Comparison of ENCODE assay signal across 10 cellular contexts in the genomic region with DNA sequence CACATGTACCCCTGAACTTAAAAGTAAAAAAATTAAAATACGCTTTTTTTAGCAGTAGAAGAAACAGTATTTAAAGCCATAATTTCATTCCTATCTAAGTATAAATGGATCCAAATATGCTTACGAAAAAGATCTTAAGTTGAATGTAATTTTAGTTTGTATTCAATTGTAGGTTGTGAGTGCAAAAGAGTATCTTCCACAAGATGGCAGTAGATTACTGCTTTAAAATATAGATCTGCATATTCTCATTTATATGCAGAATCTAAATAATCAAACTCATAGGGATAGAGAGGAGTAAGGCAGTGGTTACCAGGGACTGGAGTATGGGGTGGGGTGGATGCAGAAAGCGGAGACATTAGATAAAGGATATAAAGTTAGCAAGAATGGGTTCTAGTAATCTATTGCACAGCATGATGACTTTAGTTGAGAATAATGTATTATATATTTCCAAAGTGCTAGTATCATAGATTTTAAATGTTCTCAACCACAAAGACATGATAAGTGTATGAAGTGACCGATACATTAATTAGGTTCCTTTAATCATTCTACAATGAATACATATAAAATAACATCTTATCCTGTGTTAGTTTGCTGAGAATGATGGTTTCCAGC. TPM values are rescaled to one million over a fixed set of nuclear protein-coding genes. Genes with fewer than 3 reads are reported as not detected.
DNase-seq lines count a peak whose midpoint lies in the region; ATAC-seq, FAIRE-seq and TF ChIP-seq lines count a peak whose summit lies in the region.
"Had no signal": no experiment of that assay in that cellular context is flagged by ENCODE, and none has a peak within 500 bp of the region (broad histone marks: within the 10 kb centered on the region; RNA-seq: fewer than 3 reads in every experiment).

No MANE protein-coding gene starts in this region.

- TF ChIP-seq POLR2A in A549 (IDR thresholded peaks at IDR 0.05; ENCODE audit: low read length), result no peak

- TF ChIP-seq EP300 in A549 (IDR thresholded peaks at IDR 0.05), result no peak

- H3K9me3 ChIP-seq in A549 (no peaks in the 10 kb centered on the region), ascending aorta (no peaks in the 10 kb centered on the region)

- H3K4me2 ChIP-seq in A549, result no peak overlapping the region

- H3K4me3 Mint-ChIP-seq in activated CD4-positive, alpha-beta T cell treated with anti-CD3 and anti-CD28 coated beads for 36 hours, result no peak overlapping the region

- peak; percentile 1 to 7 for DNase-seq in A549 (ENCODE audit: low read depth in 1 of 2, low spot score in 1 of 2)
- DNase-seq in RCC 7860 (ENCODE audit: low spot score), result peak; percentile 23
- DNase-seq in foreskin fibroblast, result peak; percentile 3 to 21
- DNase-seq in ascending aorta (ENCODE audit: low spot score in 2 of 2), result no peak
- DNase-seq in activated CD4-positive, alpha-beta T cell treated with anti-CD3 and anti-CD28 coated beads for 36 hours, result no peak
- no peak for DNase-seq in posterior cingulate gyrus
- DNase-seq in effector CD8-positive, alpha-beta T cell (lab: John Stamatoyannopoulos, UW), result no peak

- TF ChIP-seq RAD21 in A549 (conservative IDR thresholded peaks at IDR 0.05 in 1 of 2, IDR thresholded peaks at IDR 0.05 in 1 of 2), result peak; percentile 49 to 51; a peak in 4 of 5 replicates

- no peaks in the 10 kb centered on the region for H3K9me3 Mint-ChIP-seq in activated CD4-positive, alpha-beta T cell treated with anti-CD3 and anti-CD28 coated beads for 36 hours (ENCODE audit: low read depth)

- H3K36me3 ChIP-seq in ascending aorta, result no peaks in the 10 kb centered on the region

- CTCF ChIA-PET in A549 (lab: Yijun Ruan, JAX), result no interaction called here
- CTCF ChIA-PET in activated CD4-positive, alpha-beta T cell treated with anti-CD3 and anti-CD28 coated beads for 36 hours (lab: Charles Lee), result no interaction called here

- ATAC-seq in A549, result no peak
- ATAC-seq in activated CD4-positive, alpha-beta T cell treated with anti-CD3 and anti-CD28 coated beads for 36 hours, result no peak

- H3K4me3 ChIP-seq in A549 (no peak overlapping the region), foreskin fibroblast (ENCODE audit: low read depth in 1 of 2, low read length in 2 of 2) (no peak overlapping the region), ascending aorta (no peak overlapping the region)

- FAIRE-seq in A549 (lab: Jason Lieb, UNC), result no peak
- FAIRE-seq in RCC 7860 (lab: Jason Lieb, UNC), result peak; percentile 5
- FAIRE-seq: colon, GM18507 had no signal

- H3K27me3 ChIP-seq in ascending aorta, result no peaks in the 10 kb centered on the region

- WGBS in A549 (ENCODE audit: missing lambda C conversion rate), result 13% methylated on average over 4 of the region's 4 CpGs

- H3K4me1 ChIP-seq in A549, result no peaks in the 10 kb centered on the region
- no peaks in the 10 kb centered on the region for H3K4me1 ChIP-seq in ascending aorta

- H3K27me3 Mint-ChIP-seq in activated CD4-positive, alpha-beta T cell treated with anti-CD3 and anti-CD28 coated beads for 36 hours, result peaks cover 33% of the 10 kb centered on the region

- H3K4me1 Mint-ChIP-seq in activated CD4-positive, alpha-beta T cell treated with anti-CD3 and anti-CD28 coated beads for 36 hours, result no peaks in the 10 kb centered on the region

- no peaks in the 10 kb centered on the region for H3K36me3 Mint-ChIP-seq in activated CD4-positive, alpha-beta T cell treated with anti-CD3 and anti-CD28 coated beads for 36 hours (ENCODE audit: low read depth)

- POLR2A ChIA-PET in A549 (lab: Yijun Ruan, JAX), result no interaction called here
- POLR2A ChIA-PET in activated CD4-positive, alpha-beta T cell treated with anti-CD3 and anti-CD28 coated beads for 36 hours (lab: Charles Lee), result no interaction called here

- intact Hi-C loops in ascending aorta (cut with DNase I), result no loop called here
- intact Hi-C loops in activated CD4-positive, alpha-beta T cell treated with anti-CD3 and anti-CD28 coated beads for 36 hours (cut with DNase I, micrococcal nuclease), result loop anchor here in 1 of 2 experiments (2.0 kb wide), 1 partner anchor 279 kb away; no protein-coding TSS in a partner anchor
- intact Hi-C loops in posterior cingulate gyrus (cut with DNase I), result loop anchor here (5.0 kb wide), 1 partner anchor 281 kb away; no protein-coding TSS in a partner anchor

- H3K27ac ChIP-seq in A549 (no peak overlapping the region), ascending aorta (no peak overlapping the region)

- H3K27ac Mint-ChIP-seq in activated CD4-positive, alpha-beta T cell treated with anti-CD3 and anti-CD28 coated beads for 36 hours, result no peak overlapping the region

- TF ChIP-seq CTCF in A549 (IDR thresholded peaks at IDR 0.05), result peak; percentile 52
- peak; percentile 39; the same call in 1 of the 3 replicates for TF ChIP-seq CTCF in GM12872 (IDR thresholded peaks at IDR 0.05; ENCODE audit: insufficient read depth, low read depth, low read length)
- TF ChIP-seq CTCF in foreskin fibroblast (IDR thresholded peaks at IDR 0.05; ENCODE audit: low read depth, low read length), result peak; percentile 50
- TF ChIP-seq CTCF in ascending aorta (IDR thresholded peaks at IDR 0.05), result no peak

TF ChIP-seq in A549, 52 proteins besides CTCF, POLR2A, EP300 and RAD21:
- no peak for TF ChIP-seq SMC3 (IDR thresholded peaks at IDR 0.05)
- no peak for TF ChIP-seq POLR2AphosphoS2 (conservative IDR thresholded peaks at IDR 0.05; ENCODE audit: low read length)
- TF ChIP-seq EHF (CRISPR knock-in tag; IDR thresholded peaks at IDR 0.05), result no peak
- TF ChIP-seq GATA3 (IDR thresholded peaks at IDR 0.05; ENCODE audit: borderline replicate concordance), result no peak
- TF ChIP-seq JUNB (IDR thresholded peaks at IDR 0.05), result no peak
- no peak for TF ChIP-seq CBX2 (IDR thresholded peaks at IDR 0.05; ENCODE audit: borderline replicate concordance, low read depth)
- TF ChIP-seq RNF2 (IDR thresholded peaks at IDR 0.05; ENCODE audit: borderline replicate concordance, low read depth), result no peak
- no peak for TF ChIP-seq SREBF2 (IDR thresholded peaks at IDR 0.05)
- TF ChIP-seq, protein P1, sequence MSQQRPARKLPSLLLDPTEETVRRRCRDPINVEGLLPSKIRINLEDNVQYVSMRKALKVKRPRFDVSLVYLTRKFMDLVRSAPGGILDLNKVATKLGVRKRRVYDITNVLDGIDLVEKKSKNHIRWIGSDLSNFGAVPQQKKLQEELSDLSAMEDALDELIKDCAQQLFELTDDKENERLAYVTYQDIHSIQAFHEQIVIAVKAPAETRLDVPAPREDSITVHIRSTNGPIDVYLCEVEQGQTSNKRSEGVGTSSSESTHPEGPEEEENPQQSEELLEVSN (IDR thresholded peaks at IDR 0.05; ENCODE audit: borderline replicate concordance, low read depth), result no peak
- TF ChIP-seq, protein P2, sequence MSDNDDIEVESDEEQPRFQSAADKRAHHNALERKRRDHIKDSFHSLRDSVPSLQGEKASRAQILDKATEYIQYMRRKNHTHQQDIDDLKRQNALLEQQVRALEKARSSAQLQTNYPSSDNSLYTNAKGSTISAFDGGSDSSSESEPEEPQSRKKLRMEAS (IDR thresholded peaks at IDR 0.05), result no peak
- TF ChIP-seq CEBPB (IDR thresholded peaks at IDR 0.05), result no peak
- TF ChIP-seq HEYL (CRISPR knock-in tag; IDR thresholded peaks at IDR 0.05), result no peak
- TF ChIP-seq, protein P3, sequence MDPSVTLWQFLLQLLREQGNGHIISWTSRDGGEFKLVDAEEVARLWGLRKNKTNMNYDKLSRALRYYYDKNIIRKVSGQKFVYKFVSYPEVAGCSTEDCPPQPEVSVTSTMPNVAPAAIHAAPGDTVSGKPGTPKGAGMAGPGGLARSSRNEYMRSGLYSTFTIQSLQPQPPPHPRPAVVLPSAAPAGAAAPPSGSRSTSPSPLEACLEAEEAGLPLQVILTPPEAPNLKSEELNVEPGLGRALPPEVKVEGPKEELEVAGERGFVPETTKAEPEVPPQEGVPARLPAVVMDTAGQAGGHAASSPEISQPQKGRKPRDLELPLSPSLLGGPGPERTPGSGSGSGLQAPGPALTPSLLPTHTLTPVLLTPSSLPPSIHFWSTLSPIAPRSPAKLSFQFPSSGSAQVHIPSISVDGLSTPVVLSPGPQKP (IDR thresholded peaks at IDR 0.05; ENCODE audit: low read depth, low read length), result no peak

RNA-seq across cellular contexts. Expression of a gene that starts 14.2 kb away (rescaled TPM):
- polyA plus RNA-seq in A549 (2011; rRNA removed) (not detected in 2 replicates), A549 (2017; fragmentation: RNase III; extraction: RNeasy Plus Mini Kit Qiagen cat#74134 plus additional on column Dnase treatment) (not detected in 3 replicates)
- not detected in 2 replicates for polyA plus RNA-seq in A549 (2012; cell fraction: cytosol; rRNA removed)
- polyA plus RNA-seq in A549 (2012; cell fraction: nucleus; rRNA removed), result not detected in 2 replicates
- polyA minus RNA-seq in A549 (2011; rRNA and poly(A)+ RNA removed), result not detected in 2 replicates
- total RNA-seq in ascending aorta, result not detected
- total RNA-seq in activated CD4-positive, alpha-beta T cell treated with anti-CD3 and anti-CD28 coated beads for 36 hours, result not detected

RNA-seq across cellular contexts. Expression of a gene that starts 23.0 kb away (rescaled TPM):
- not detected in 2 replicates for polyA plus RNA-seq in A549 (2011; rRNA removed)
- not detected in 2 replicates for polyA plus RNA-seq in A549 (2012; cell fraction: cytosol; rRNA removed)
- polyA plus RNA-seq in A549 (2012; cell fraction: nucleus; rRNA removed), result not detected in 2 replicates
- polyA plus RNA-seq in A549 (2017; fragmentation: RNase III; extraction: RNeasy Plus Mini Kit Qiagen cat#74134 plus additional on column Dnase treatment), result not detected in 3 replicates
- polyA minus RNA-seq in A549 (2011; rRNA and poly(A)+ RNA removed), result not detected in 2 replicates
- total RNA-seq in ascending aorta, result not detected
- not detected for total RNA-seq in activated CD4-positive, alpha-beta T cell treated with anti-CD3 and anti-CD28 coated beads for 36 hours

RNA-seq across cellular contexts. Expression of a gene that starts 36.7 kb away (rescaled TPM):
- polyA plus RNA-seq in A549 (2011; rRNA removed) (not detected in 2 replicates), A549 (2017; fragmentation: RNase III; extraction: RNeasy Plus Mini Kit Qiagen cat#74134 plus additional on column Dnase treatment) (not detected in 3 replicates)
- polyA plus RNA-seq in A549 (2012; cell fraction: cytosol; rRNA removed), result not detected in 2 replicates
- not detected in 2 replicates for polyA plus RNA-seq in A549 (2012; cell fraction: nucleus; rRNA removed)
- not detected in 2 replicates for polyA minus RNA-seq in A549 (2011; rRNA and poly(A)+ RNA removed)
- not detected for total RNA-seq in ascending aorta
- not detected for total RNA-seq in activated CD4-positive, alpha-beta T cell treated with anti-CD3 and anti-CD28 coated beads for 36 hours

RNA-seq across cellular contexts. Expression of a gene that starts 36.7 kb away (rescaled TPM):
- not detected in 2 replicates for polyA plus RNA-seq in A549 (2011; rRNA removed)
- polyA plus RNA-seq in A549 (2012; cell fraction: cytosol; rRNA removed), result not detected in 2 replicates
- polyA plus RNA-seq in A549 (2012; cell fraction: nucleus; rRNA removed), result not detected in 2 replicates
- not detected in 3 replicates for polyA plus RNA-seq in A549 (2017; fragmentation: RNase III; extraction: RNeasy Plus Mini Kit Qiagen cat#74134 plus additional on column Dnase treatment)
- polyA minus RNA-seq in A549 (2011; rRNA and poly(A)+ RNA removed), result not detected in 2 replicates
- not detected for total RNA-seq in ascending aorta
- total RNA-seq in activated CD4-positive, alpha-beta T cell treated with anti-CD3 and anti-CD28 coated beads for 36 hours, result not detected

Comparison
In these comparisons a context has a peak if more than half of its experiments do, and no peak if none do; other contexts are left out.
1. DNase-seq: peak in A549 (2 of 2), RCC 7860 (single experiment) and foreskin fibroblast (2 of 2); none in ascending aorta (0 of 2), activated CD4-positive, alpha-beta T cell treated with anti-CD3 and anti-CD28 coated beads for 36 hours (single experiment), posterior cingulate gyrus (0 of 10) and effector CD8-positive, alpha-beta T cell (single experiment).
2. CTCF ChIP-seq: peak in A549 (single experiment), GM12872 (single experiment) and foreskin fibroblast (single experiment); none in ascending aorta (0 of 3).